30 cellular contexts compared by ENCODE assay signal in genomic region chr20:8032499-8032898, GRCh38. TPM values are rescaled to one million over a fixed set of nuclear protein-coding genes. Genes with fewer than 3 reads are reported as not detected.
A peak's percentile ranks its signal among the peaks of the same experiment; 100 is the strongest.
DNase-seq lines count a peak whose midpoint lies in the region; ATAC-seq and TF ChIP-seq lines count a peak whose summit lies in the region.
"Had no signal": no experiment of that assay in that cellular context is flagged by ENCODE, and none has a peak within 500 bp of the region (broad histone marks: within the 10 kb centered on the region; RNA-seq: fewer than 3 reads in every experiment).

No MANE protein-coding gene starts in this region.

- H3K9me3 ChIP-seq in SK-N-SH (no peaks in the 10 kb centered on the region), Karpas-422 (ENCODE audit: low read length) (no peaks in the 10 kb centered on the region)
- H3K9me3 ChIP-seq: A549, BE2C, Caco-2 had no signal

- H3F3A ChIP-seq in SK-N-SH (replicated peaks; ENCODE audit: insufficient read depth) = peaks cover 11% of the 10 kb centered on the region

- H3K27me3 ChIP-seq in SK-N-SH (ENCODE audit: insufficient read depth) (no peaks in the 10 kb centered on the region), Karpas-422 (ENCODE audit: low read length) (no peaks in the 10 kb centered on the region)
- H3K27me3 ChIP-seq: BE2C; BLaER1; BLaER1 treated with 17β-estradiol and CSF1 and Interleukin-3, amounts not matched to agents 10 nM and 100 nM had no signal

- H3K4me2 ChIP-seq in SK-N-SH = no peak overlapping the region
- H3K4me2 ChIP-seq in Karpas-422 (ENCODE audit: low read depth, low read length, poor library complexity, severe bottlenecking) = no peak overlapping the region
- H3K4me2 ChIP-seq: A549; BLaER1; BLaER1 treated with 17β-estradiol and CSF1 and Interleukin-3, amounts not matched to agents 10 nM and 100 nM had no signal

- DNase-seq in NCI-H82 (lab: John Stamatoyannopoulos, UW) (peak; percentile 12), NCI-H82 treated with DMSO at 0.1 percent for 48 hours (lab: John Stamatoyannopoulos, UW; ENCODE audit: unreplicated experiment) (no peak), SK-N-SH (no peak), Karpas-422 (peak; percentile 29), GM13976 (ENCODE audit: low spot score) (no peak)
- DNase-seq: 8988T; ACHN; AML-193; BE2C; C1 segment of cervical spinal cord; Caco-2; Calu3; CD4-positive, alpha-beta memory T cell; CD4-positive, alpha-beta T cell; CD4-positive, CD25-positive, alpha-beta regulatory T cell; CD8-positive, alpha-beta memory T cell; CD8-positive, alpha-beta T cell; COR-L47; DMS 273 treated with DMSO at 0.1 percent for 48 hours; DMS153; DMS79; DMS79 treated with DMSO at 0.1 percent for 48 hours; DND-41; EL had no signal

- H3K4me1 ChIP-seq in SK-N-SH (ENCODE audit: control insufficient read depth in 1 of 2, insufficient read depth in 2 of 2, low read depth in 1 of 2, low read length in 1 of 2) = no peaks in the 10 kb centered on the region
- H3K4me1 ChIP-seq in Karpas-422 (ENCODE audit: low read length) = no peaks in the 10 kb centered on the region
- H3K4me1 ChIP-seq: A549; BE2C; BLaER1; BLaER1 treated with 17β-estradiol and CSF1 and Interleukin-3, amounts not matched to agents 10 nM and 100 nM; Caco-2 had no signal

- H3K36me3 ChIP-seq in SK-N-SH (replicated peaks in 1 of 2; ENCODE audit: control insufficient read depth in 1 of 2, insufficient read depth in 2 of 2, low read length in 1 of 2) (no peaks in the 10 kb centered on the region), Karpas-422 (ENCODE audit: insufficient read depth, low read length) (no peaks in the 10 kb centered on the region)
- H3K36me3 ChIP-seq: BE2C; BLaER1; BLaER1 treated with 17β-estradiol and CSF1 and Interleukin-3, amounts not matched to agents 10 nM and 100 nM had no signal

- no peak for TF ChIP-seq EP300 in SK-N-SH (IDR thresholded peaks at IDR 0.05; ENCODE audit: borderline replicate concordance in 1 of 2, low read depth in 1 of 2, low read length in 1 of 2)

- TF ChIP-seq CTCF in SK-N-SH (IDR thresholded peaks at IDR 0.05) (no peak), GM13976 (IDR thresholded peaks at IDR 0.05; ENCODE audit: borderline replicate concordance, control extremely low read depth, extremely low read depth, insufficient read depth, missing control alignments) (no peak)

- H2AFZ ChIP-seq in SK-N-SH (ENCODE audit: low read depth) (no peak overlapping the region), Karpas-422 (ENCODE audit: low read length) (no peak overlapping the region)

- no peak for TF ChIP-seq RAD21 in SK-N-SH (IDR thresholded peaks at IDR 0.05; ENCODE audit: low read length)

- POLR2A ChIA-PET in SK-N-SH (lab: Yijun Ruan, JAX) = no interaction called here

- WGBS in SK-N-SH (ENCODE audit: low lambda C conversion rate) = 28% methylated on average over 2 of the region's 2 CpGs

- ATAC-seq in SK-N-SH treated with all-trans-retinoic acid at 6 μM for 48 hours = no peak
- ATAC-seq: A549; CD8-positive, alpha-beta T cell had no signal

- no peaks in the 10 kb centered on the region for H3K79me2 ChIP-seq in SK-N-SH (ENCODE audit: insufficient read depth)
- no peaks in the 10 kb centered on the region for H3K79me2 ChIP-seq in Karpas-422 (ENCODE audit: low read length)

- H3K4me3 ChIP-seq in SK-N-SH (ENCODE audit: low read depth in 2 of 2, low read length in 1 of 2) (no peak overlapping the region), Karpas-422 (ENCODE audit: low read length) (no peak overlapping the region)
- H3K4me3 ChIP-seq: A549; BLaER1; BLaER1 treated with 17β-estradiol and CSF1 and Interleukin-3, amounts not matched to agents 10 nM and 100 nM had no signal

- H3K27ac ChIP-seq in SK-N-SH (ENCODE audit: low read depth in 2 of 2, low read length in 1 of 2) = no peak overlapping the region
- no peak overlapping the region for H3K27ac ChIP-seq in Karpas-422 (ENCODE audit: low read length)
- H3K27ac ChIP-seq: 22Rv1; A549; BLaER1; BLaER1 treated with 17β-estradiol and CSF1 and Interleukin-3, amounts not matched to agents 10 nM and 100 nM; C4-2B had no signal

- H3K9me2 ChIP-seq in SK-N-SH (no peaks in the 10 kb centered on the region), Karpas-422 (replicated peaks; ENCODE audit: insufficient read depth, low read length) (no peaks in the 10 kb centered on the region)

- in situ Hi-C loops in GM13976 (cut with MboI; ENCODE audit: low sequenced_read_pairs, unreplicated experiment) = no loop called here

- no peak overlapping the region for H3K9ac ChIP-seq in SK-N-SH
- no peak overlapping the region for H3K9ac ChIP-seq in Karpas-422 (ENCODE audit: low read length)
- H3K9ac ChIP-seq: BLaER1; BLaER1 treated with 17β-estradiol and CSF1 and Interleukin-3, amounts not matched to agents 10 nM and 100 nM had no signal

- H4K20me1 ChIP-seq in SK-N-SH (ENCODE audit: insufficient read depth) (no peaks in the 10 kb centered on the region), Karpas-422 (ENCODE audit: insufficient read depth, low read depth, low read length) (no peaks in the 10 kb centered on the region)
- H4K20me1 ChIP-seq: BLaER1; BLaER1 treated with 17β-estradiol and CSF1 and Interleukin-3, amounts not matched to agents 10 nM and 100 nM had no signal

- CTCF ChIA-PET in SK-N-SH (lab: Yijun Ruan, JAX) = interaction anchor here (0.8 to 4.6 kb wide), 3 partner anchors 12 to 690 kb away, joined by 3 to 35 read pairs (median 3); no protein-coding TSS in a partner anchor

TF ChIP-seq in SK-N-SH treated with all-trans-retinoic acid at 6 μM for 48 hours, 23 proteins besides CTCF, POLR2A, EP300 and RAD21:
- TF ChIP-seq ISL1 (CRISPR knock-in tag; IDR thresholded peaks at IDR 0.05) (peak; percentile 97), RARB (CRISPR knock-in tag; IDR thresholded peaks at IDR 0.05) (no peak), CSRNP3 (CRISPR knock-in tag; IDR thresholded peaks at IDR 0.05) (no peak)

TF ChIP-seq in SK-N-SH, 30 proteins besides CTCF, POLR2A, EP300 and RAD21:
- TF ChIP-seq IRF3 (IDR thresholded peaks at IDR 0.05; ENCODE audit: low read depth, low read length) (no peak), USF2 (IDR thresholded peaks at IDR 0.05; ENCODE audit: borderline replicate concordance, low read depth, low read length) (no peak), TAF1 (IDR thresholded peaks at IDR 0.05; ENCODE audit: borderline replicate concordance, low read depth, low read length) (no peak), POLR2AphosphoS5 (IDR thresholded peaks at IDR 0.05; ENCODE audit: low read depth, low read length) (no peak), FOSL2 (IDR thresholded peaks at IDR 0.05; ENCODE audit: borderline replicate concordance, low read depth) (no peak), SIN3A (IDR thresholded peaks at IDR 0.05; ENCODE audit: borderline replicate concordance, low read depth, low read length) (no peak), ELF1 (IDR thresholded peaks at IDR 0.05) (no peak), RFX5 (IDR thresholded peaks at IDR 0.05; ENCODE audit: low read length) (no peak)
TF ChIP-seq in SK-N-SH: peak in this region for 0.

RNA-seq across cellular contexts. Expression of gene TMX4, which starts 12.9 kb away (rescaled TPM):
- 10.9 and 14.6 TPM in 2 replicates for polyA plus RNA-seq in SK-N-SH (2012; rRNA removed)
- 20.9 and 23.8 TPM in 2 replicates for polyA plus RNA-seq in SK-N-SH (2012; cell fraction: cytosol; rRNA removed)
- polyA plus RNA-seq in SK-N-SH (2012; cell fraction: nucleus; rRNA removed) = 5.0 and 5.9 TPM in 2 replicates
- 8.9 and 10.1 TPM in 2 replicates for total RNA-seq in Karpas-422 (2014; rRNA removed; shearing (Covaris generic); ENCODE audit: low replicate concordance)

Comparison
In these comparisons a context has a peak if more than half of its experiments do, and no peak if none do; other contexts are left out.
1. DNase-seq: peak in NCI-H82 (single experiment) and Karpas-422 (single experiment); none in NCI-H82 treated with DMSO at 0.1 percent for 48 hours (single experiment), SK-N-SH (single experiment) and GM13976 (single experiment).